1 cellular context compared by ENCODE assay signal in genomic region chr3:153161138-153161713, GRCh38.
A peak's percentile ranks its signal among the peaks of the same experiment; 100 is the strongest.
TF ChIP-seq lines count a peak whose summit lies in the region.

No MANE protein-coding gene starts in this region.

TF ChIP-seq in K562, 482 proteins besides CTCF, POLR2A, EP300 and RAD21 (continued from another document and continues in another):
- TF ChIP-seq CHD7 (IDR thresholded peaks at IDR 0.05; ENCODE audit: low read depth, low read length) (no peak), MEF2D (tag; conservative IDR thresholded peaks at IDR 0.05; ENCODE audit: low read depth) (no peak), ZNF184 (CRISPR knock-in tag; IDR thresholded peaks at IDR 0.05) (no peak), FOXA3 (CRISPR knock-in tag; conservative IDR thresholded peaks at IDR 0.05 in 1 of 2, IDR thresholded peaks at IDR 0.05 in 1 of 2) (no peak), ZFP30 (CRISPR knock-in tag; IDR thresholded peaks at IDR 0.05; ENCODE audit: borderline replicate concordance) (no peak), NCOA1 (IDR thresholded peaks at IDR 0.05; ENCODE audit: low read depth) (0 out of 2 replicates have a peak, but pooled peaks have one; percentile 4), ZNF318 (IDR thresholded peaks at IDR 0.05; ENCODE audit: borderline replicate concordance in 1 of 2, low read depth in 1 of 2) (no peak), ZBTB9 (CRISPR knock-in tag; IDR thresholded peaks at IDR 0.05) (no peak), CCAR2 (IDR thresholded peaks at IDR 0.05; ENCODE audit: low read depth, low read length) (no peak), STAT5A (IDR thresholded peaks at IDR 0.05; ENCODE audit: borderline replicate concordance, low read length) (no peak; the same call in 1 of the 2 replicates), ZNF436 (CRISPR knock-in tag; IDR thresholded peaks at IDR 0.05) (no peak), TEAD4 (IDR thresholded peaks at IDR 0.05; ENCODE audit: low read length) (0 out of 2 replicates have a peak, but pooled peaks have one; percentile 2), TEAD4 (CRISPR knock-in tag; IDR thresholded peaks at IDR 0.05; ENCODE audit: borderline replicate concordance) (no peak), ZNF395 (CRISPR knock-in tag; IDR thresholded peaks at IDR 0.05) (no peak; the same call in 1 of the 2 replicates), NCOR1 (IDR thresholded peaks at IDR 0.05) (no peak), SMAD4 (CRISPR knock-in tag; conservative IDR thresholded peaks at IDR 0.05) (no peak), ERF (CRISPR knock-in tag; IDR thresholded peaks at IDR 0.05) (no peak), EZH2 (IDR thresholded peaks at IDR 0.05; ENCODE audit: borderline replicate concordance, low read depth, low read length) (no peak), KLF13 (tag; IDR thresholded peaks at IDR 0.05; ENCODE audit: borderline replicate concordance, low read depth) (no peak), ZNF740 (CRISPR knock-in tag; IDR thresholded peaks at IDR 0.05) (peak; percentile 41; the same call in 1 of the 2 replicates), ZNF740 (tag; IDR thresholded peaks at IDR 0.05) (peak in 1 of 2 experiments; percentile 85; a peak in 1 of 4 replicates), PRMT5 (CRISPR knock-in tag; IDR thresholded peaks at IDR 0.05) (no peak), MECOM (CRISPR knock-in tag; IDR thresholded peaks at IDR 0.05) (no peak), E2F4 (CRISPR knock-in tag; IDR thresholded peaks at IDR 0.05; ENCODE audit: low read depth) (no peak), SP1 (CRISPR knock-in tag; IDR thresholded peaks at IDR 0.05) (no peak), RFX1 (IDR thresholded peaks at IDR 0.05) (no peak), NR2C1 (IDR thresholded peaks at IDR 0.05) (no peak), NR2C1 (tag; IDR thresholded peaks at IDR 0.05) (no peak), RHOXF2B (CRISPR knock-in tag; conservative IDR thresholded peaks at IDR 0.05) (no peak), SREBF2 (CRISPR knock-in tag; IDR thresholded peaks at IDR 0.05) (no peak), RAD51 (IDR thresholded peaks at IDR 0.05; ENCODE audit: borderline replicate concordance, low read depth) (no peak), GATA2 (CRISPR knock-in tag; IDR thresholded peaks at IDR 0.05) (no peak)
